ENCODE assay signal across 7 cellular contexts in the genomic region with DNA sequence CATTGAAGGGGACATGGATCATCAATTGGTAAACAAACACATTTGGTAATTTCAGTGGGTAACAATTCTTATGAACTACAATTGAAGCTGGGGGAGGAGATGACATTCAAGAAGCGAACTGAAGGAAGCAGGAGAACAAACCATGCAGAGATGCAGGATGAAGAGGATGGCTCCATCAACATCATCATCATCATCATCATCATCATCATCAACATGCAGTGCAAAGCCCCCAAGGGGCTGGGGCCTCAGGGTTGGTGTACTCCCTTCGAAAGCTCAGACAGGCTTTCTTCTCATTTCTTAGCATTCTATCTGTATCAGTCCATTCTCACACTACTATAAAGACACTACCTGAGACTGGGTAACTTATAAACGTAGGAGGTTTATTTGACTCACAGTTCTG.
"Had no signal": no experiment of that assay in that cellular context is flagged by ENCODE, and none has a peak within 500 bp of the region (broad histone marks: within the 10 kb centered on the region; RNA-seq: fewer than 3 reads in every experiment).

No MANE protein-coding gene starts in this region.

- H3K9me3 ChIP-seq: HAP-1 had no signal

- H3K9ac ChIP-seq: GM23248 had no signal

- H3K4me1 ChIP-seq: HAP-1 had no signal

- H3K4me3 ChIP-seq: GM23248, HAP-1 had no signal

- H3K36me3 ChIP-seq: HAP-1 had no signal

- H3K4me3 Mint-ChIP-seq: IgD-negative memory B cell had no signal

- ATAC-seq: HCT116 had no signal

- DNase-seq: GM23248, GOT3, H7, KBM-7 had no signal

- H3K27ac ChIP-seq: GM23248 had no signal

- H3K27me3 Mint-ChIP-seq: IgD-negative memory B cell had no signal

- H3K4me1 Mint-ChIP-seq: IgD-negative memory B cell had no signal

- H2AFZ ChIP-seq: GM23248 had no signal

- H3K9me3 Mint-ChIP-seq: IgD-negative memory B cell had no signal
